ENCODE assay signal across 22 cellular contexts in the genomic region with DNA sequence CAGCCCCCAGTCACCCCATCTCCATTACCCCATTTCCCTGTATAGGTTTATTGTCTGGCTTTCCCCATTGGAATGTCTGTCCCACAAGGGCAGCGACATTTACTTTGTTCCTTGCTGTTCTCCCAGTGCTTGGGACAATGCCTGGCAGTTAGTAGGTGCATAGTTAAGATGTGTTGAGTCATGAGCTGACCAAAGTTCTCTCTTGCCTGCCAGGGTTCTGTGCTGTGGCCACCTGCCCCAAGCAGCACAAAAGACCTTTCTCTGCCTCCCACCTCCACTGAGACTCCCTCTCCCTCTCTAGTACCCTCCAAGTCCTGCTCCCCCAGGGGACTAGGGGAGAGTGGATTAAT. TPM values are rescaled to one million over a fixed set of nuclear protein-coding genes. Genes with fewer than 3 reads are reported as not detected.
A peak's percentile ranks its signal among the peaks of the same experiment; 100 is the strongest.
DNase-seq lines count a peak whose midpoint lies in the region; ATAC-seq and TF ChIP-seq lines count a peak whose summit lies in the region.
"Had no signal": no experiment of that assay in that cellular context is flagged by ENCODE, and none has a peak within 500 bp of the region (broad histone marks: within the 10 kb centered on the region; RNA-seq: fewer than 3 reads in every experiment).

No MANE protein-coding gene starts in this region.

- no TSS peak for BruUV-seq in IMR-90 (replicated peaks; lab: Mats Ljungman, UMichigan)

- peaks cover 7% of the 10 kb centered on the region for H3K4me1 ChIP-seq in IMR-90 (ENCODE audit: control insufficient read depth, insufficient read depth, low read length)
- H3K4me1 ChIP-seq in mucosa of descending colon (ENCODE audit: low read depth): no peaks in the 10 kb centered on the region

- DNase-seq in AG10803 (ENCODE audit: low read depth) (peak; percentile 58), IMR-90 (peak; percentile 40), astrocyte of the spinal cord (ENCODE audit: low read depth, low spot score) (peak; percentile 49), mucosa of descending colon (no peak), RKO (ENCODE audit: low spot score) (no peak), NCI-H2081 treated with DMSO at 0.1 percent for 48 hours (lab: John Stamatoyannopoulos, UW) (no peak), A172 (ENCODE audit: low spot score) (no peak), NCI-H187 (lab: John Stamatoyannopoulos, UW) (no peak)
- DNase-seq: activated naive CD8-positive, alpha-beta T cell treated with anti-CD3 and anti-CD28 coated beads for 36 hours; activated T-cell treated with anti-CD3 and anti-CD28 coated beads, Interleukin-2, amount 50 U/mL, for 72 hours; CD8-positive, alpha-beta memory T cell; NCI-H1092; PC-9; SK-N-SH; stimulated activated CD4-positive, alpha-beta T cell treated with anti-CD3 and anti-CD28 coated beads, Interleukin-2, amount 100 ng/mL, for 48 hours; substantia nigra had no signal

- CTCF ChIA-PET in IMR-90 (lab: Yijun Ruan, JAX): interaction anchor here (1.3 to 1.6 kb wide), 2 partner anchors 44 to 52 kb away, joined by 3 to 6 read pairs; no protein-coding TSS in a partner anchor

- no peak overlapping the region for H3K4me2 ChIP-seq in IMR-90 (ENCODE audit: low read depth, low read length)
- H3K4me2 ChIP-seq: PC-9, SK-N-SH had no signal

- H3K27me3 ChIP-seq in IMR-90 (ENCODE audit: control insufficient read depth, insufficient read depth, low read length): no peaks in the 10 kb centered on the region

- no peak overlapping the region for H3K9ac ChIP-seq in IMR-90 (ENCODE audit: low read depth, low read length)
- H3K9ac ChIP-seq: SK-N-SH had no signal

- H4K91ac ChIP-seq in IMR-90 (ENCODE audit: insufficient read depth, low read depth, low read length): peak overlapping the region; percentile 31; the same call in 1 of the 2 replicates

- TF ChIP-seq RAD21 in IMR-90 (IDR thresholded peaks at IDR 0.05; ENCODE audit: low read length): no peak

- no peak overlapping the region for H2AFZ ChIP-seq in IMR-90 (replicated peaks; ENCODE audit: low read length, poor library complexity)
- H2AFZ ChIP-seq: PC-9 had no signal

- H3K9me1 ChIP-seq in IMR-90 (ENCODE audit: insufficient read depth, low read length): peaks cover 15% of the 10 kb centered on the region; the same call in 1 of the 2 replicates

- H3K36me3 ChIP-seq in IMR-90 (ENCODE audit: control insufficient read depth, insufficient read depth, low read length) (no peaks in the 10 kb centered on the region), mucosa of descending colon (ENCODE audit: low read depth) (no peaks in the 10 kb centered on the region)
- H3K36me3 ChIP-seq: cardiac muscle cell had no signal

- dilution Hi-C loops in IMR-90 (cut with HindIII; ENCODE audit: low sequenced_read_pairs, unreplicated experiment): no loop called here

- no peak overlapping the region for H3K14ac ChIP-seq in IMR-90 (replicated peaks; ENCODE audit: low read depth, low read length)

- no peak overlapping the region for H3K56ac ChIP-seq in IMR-90 (ENCODE audit: extremely low read depth, insufficient read depth, low read length)

- H3K9me3 ChIP-seq in IMR-90 (ENCODE audit: control insufficient read depth, insufficient read depth, low read length) (no peaks in the 10 kb centered on the region), mucosa of descending colon (no peaks in the 10 kb centered on the region)
- H3K9me3 ChIP-seq: SK-N-SH had no signal

- H2BK20ac ChIP-seq in IMR-90 (ENCODE audit: low read depth, low read length): peak overlapping the region; percentile 73; the same call in 1 of the 2 replicates

- H2BK5ac ChIP-seq in IMR-90 (ENCODE audit: low read depth, low read length, poor library complexity, severe bottlenecking): no peak overlapping the region

- H2AK5ac ChIP-seq in IMR-90 (ENCODE audit: low read depth, low read length): peak overlapping the region; percentile 2; the same call in 1 of the 2 replicates

- intact Hi-C loops in IMR-90 (cut with micrococcal nuclease): no loop called here
- intact Hi-C loops in mucosa of descending colon (cut with DNase I, micrococcal nuclease): no loop called here

- TF ChIP-seq POLR2A in IMR-90 (IDR thresholded peaks at IDR 0.05; ENCODE audit: low read depth, low read length): no peak

- no peak for ATAC-seq in IMR-90 (ENCODE audit: low read depth)
- peak; percentile 65 for ATAC-seq in mucosa of descending colon
- ATAC-seq: activated T-cell treated with anti-CD3 and anti-CD28 coated beads, Interleukin-2, amount 50 U/mL, for 72 hours; K562 had no signal

- H3K18ac ChIP-seq in IMR-90 (ENCODE audit: low read depth, low read length): no peak overlapping the region

- WGBS in IMR-90 (ENCODE audit: extremely low coverage in 2 of 2, insufficient read length in 1 of 2), 2 experiments: no CpG with 5 or more reads among the region's 1 CpG

- H3K4me3 ChIP-seq in AG10803 (ENCODE audit: low read length) (no peak overlapping the region), IMR-90 (ENCODE audit: insufficient read depth, low read depth, low read length) (no peak overlapping the region), astrocyte of the spinal cord (ENCODE audit: low read depth, low read length) (no peak overlapping the region), mucosa of descending colon (no peak overlapping the region)
- H3K4me3 ChIP-seq: cardiac muscle cell, K562, PC-9 had no signal

- no peak overlapping the region for H2BK15ac ChIP-seq in IMR-90 (ENCODE audit: low read depth, low read length)

- no peak overlapping the region; a peak in 1 of 4 replicates for H4K8ac ChIP-seq in IMR-90 (ENCODE audit: low read depth in 2 of 2, low read length in 2 of 2)

- no peak for TF ChIP-seq CTCF in AG10803 (conservative IDR thresholded peaks at IDR 0.05; ENCODE audit: low read length)
- TF ChIP-seq CTCF in IMR-90 (conservative IDR thresholded peaks at IDR 0.05; ENCODE audit: low read depth, low read length): no peak
- no peak for TF ChIP-seq CTCF in astrocyte of the spinal cord (IDR thresholded peaks at IDR 0.05; ENCODE audit: low read depth, low read length)
- no peak for TF ChIP-seq CTCF in mucosa of descending colon (IDR thresholded peaks at IDR 0.05)

- no peak overlapping the region for H3K27ac ChIP-seq in IMR-90 (ENCODE audit: insufficient read depth, low read length)
- H3K27ac ChIP-seq: cardiac muscle cell, epithelial cell of prostate, HL-60, PC-9 had no signal

- no peak overlapping the region for H2AK9ac ChIP-seq in IMR-90 (replicated peaks; ENCODE audit: low read depth, low read length, poor library complexity)

- no peak overlapping the region; the same call in 1 of the 2 replicates for H3K4ac ChIP-seq in IMR-90 (ENCODE audit: low read depth, low read length)

- no peak overlapping the region for H4K5ac ChIP-seq in IMR-90 (ENCODE audit: low read depth, low read length)

- peak overlapping the region; percentile 2; the same call in 1 of the 2 replicates for H2BK120ac ChIP-seq in IMR-90 (ENCODE audit: low read depth, low read length)

- POLR2A ChIA-PET in IMR-90 (lab: Charles Lee; ENCODE audit: unreplicated experiment): no interaction called here

- no peak overlapping the region for H3K23ac ChIP-seq in IMR-90 (ENCODE audit: low read depth, low read length)

- H4K20me1 ChIP-seq in IMR-90 (ENCODE audit: insufficient read depth, low read length): no peaks in the 10 kb centered on the region

- peaks cover 0 to under 1% of the 10 kb centered on the region in 2 experiments; a peak in 1 of 4 replicates for H3K79me1 ChIP-seq in IMR-90 (ENCODE audit: low read depth in 1 of 2, low read length in 2 of 2)

- in situ Hi-C loops in IMR-90 (cut with MboI; ENCODE audit: low sequenced_read_pairs) (no loop called here), astrocyte of the spinal cord (cut with HindIII; ENCODE audit: low sequenced_read_pairs) (no loop called here)

TF ChIP-seq in IMR-90, 13 proteins besides CTCF, POLR2A, EP300 and RAD21 (continues in another document):
- TF ChIP-seq RCOR1 (IDR thresholded peaks at IDR 0.05; ENCODE audit: insufficient replicate concordance, low read length): no peak
- no peak for TF ChIP-seq MXI1 (IDR thresholded peaks at IDR 0.05; ENCODE audit: borderline replicate concordance, low read depth, low read length)
- no peak for TF ChIP-seq NFE2L2 (IDR thresholded peaks at IDR 0.05; ENCODE audit: low read depth, low read length)
- no peak for TF ChIP-seq SMC3 (IDR thresholded peaks at IDR 0.05; ENCODE audit: low read depth, low read length)
- TF ChIP-seq RFX5 (IDR thresholded peaks at IDR 0.05; ENCODE audit: low read depth, low read length): no peak
- no peak for TF ChIP-seq MAZ (IDR thresholded peaks at IDR 0.05; ENCODE audit: borderline replicate concordance, low read depth, low read length)
- TF ChIP-seq, protein P1, sequence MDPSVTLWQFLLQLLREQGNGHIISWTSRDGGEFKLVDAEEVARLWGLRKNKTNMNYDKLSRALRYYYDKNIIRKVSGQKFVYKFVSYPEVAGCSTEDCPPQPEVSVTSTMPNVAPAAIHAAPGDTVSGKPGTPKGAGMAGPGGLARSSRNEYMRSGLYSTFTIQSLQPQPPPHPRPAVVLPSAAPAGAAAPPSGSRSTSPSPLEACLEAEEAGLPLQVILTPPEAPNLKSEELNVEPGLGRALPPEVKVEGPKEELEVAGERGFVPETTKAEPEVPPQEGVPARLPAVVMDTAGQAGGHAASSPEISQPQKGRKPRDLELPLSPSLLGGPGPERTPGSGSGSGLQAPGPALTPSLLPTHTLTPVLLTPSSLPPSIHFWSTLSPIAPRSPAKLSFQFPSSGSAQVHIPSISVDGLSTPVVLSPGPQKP (IDR thresholded peaks at IDR 0.05; ENCODE audit: borderline replicate concordance, low read depth, low read length): no peak
- TF ChIP-seq MAFK (IDR thresholded peaks at IDR 0.05; ENCODE audit: low read depth, low read length): no peak
- TF ChIP-seq, protein P2, sequence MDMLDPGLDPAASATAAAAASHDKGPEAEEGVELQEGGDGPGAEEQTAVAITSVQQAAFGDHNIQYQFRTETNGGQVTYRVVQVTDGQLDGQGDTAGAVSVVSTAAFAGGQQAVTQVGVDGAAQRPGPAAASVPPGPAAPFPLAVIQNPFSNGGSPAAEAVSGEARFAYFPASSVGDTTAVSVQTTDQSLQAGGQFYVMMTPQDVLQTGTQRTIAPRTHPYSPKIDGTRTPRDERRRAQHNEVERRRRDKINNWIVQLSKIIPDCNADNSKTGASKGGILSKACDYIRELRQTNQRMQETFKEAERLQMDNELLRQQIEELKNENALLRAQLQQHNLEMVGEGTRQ (IDR thresholded peaks at IDR 0.05; ENCODE audit: low read depth, low read length): no peak

RNA-seq across cellular contexts. Expression of a gene that starts 40.0 kb away (rescaled TPM):
- 6.9 and 7.3 TPM in 2 replicates for total RNA-seq in IMR-90 (2012; rRNA removed)
- 8.4 and 8.6 TPM in 2 replicates for polyA plus RNA-seq in IMR-90 (2012; rRNA removed)
- 7.3 and 8.9 TPM in 2 replicates for polyA plus RNA-seq in IMR-90 (2012; cell fraction: cytosol; rRNA removed)
- 11.4 and 14.8 TPM in 2 replicates for polyA plus RNA-seq in IMR-90 (2012; cell fraction: nucleus; rRNA removed; ENCODE audit: low replicate concordance)
- total RNA-seq in mucosa of descending colon: 10 to 100 TPM; 27.9 to 42.8 (median 31.9) TPM
- 4.0 and 12.6 TPM in 2 replicates for total RNA-seq in A172 (2014; rRNA removed; shearing (Covaris generic))

RNA-seq across cellular contexts. Expression of a gene that starts 55.4 kb away (rescaled TPM):
- total RNA-seq in IMR-90 (2012; rRNA removed): not detected in 2 replicates
- polyA plus RNA-seq in IMR-90 (2012; rRNA removed): not detected in 2 replicates
- polyA plus RNA-seq in IMR-90 (2012; cell fraction: cytosol; rRNA removed): not detected in 2 replicates
- not detected in 2 replicates for polyA plus RNA-seq in IMR-90 (2012; cell fraction: nucleus; rRNA removed; ENCODE audit: low replicate concordance)
- total RNA-seq in mucosa of descending colon: 10 to 100 TPM; 15.1 to 42.6 (median 41.0) TPM
- not detected in 2 replicates for total RNA-seq in A172 (2014; rRNA removed; shearing (Covaris generic))
- total RNA-seq: activated naive CD8-positive, alpha-beta T cell treated with anti-CD3 and anti-CD28 coated beads for 36 hours; activated T-cell treated with anti-CD3 and anti-CD28 coated beads, Interleukin-2, amount 50 U/mL, for 72 hours; cardiac muscle cell; CD8-positive, alpha-beta memory T cell; dermis microvascular lymphatic vessel endothelial cell; K562; osteocyte; PC-9 had no signal
- polyA plus RNA-seq: cardiac muscle cell; CD8-positive, alpha-beta memory T cell; K562; SK-N-SH had no signal

Comparison
In these comparisons a context has a peak if more than half of its experiments do, and no peak if none do; other contexts are left out.
1. DNase-seq: peak in AG10803 (single experiment), IMR-90 (single experiment) and astrocyte of the spinal cord (single experiment); none in mucosa of descending colon (0 of 3), RKO (single experiment), NCI-H2081 treated with DMSO at 0.1 percent for 48 hours (single experiment), A172 (single experiment) and NCI-H187 (0 of 2).
2. RNA of a gene that starts 55.4 kb away (total RNA-seq): 15.1 to 42.6 TPM in mucosa of descending colon; not detected in IMR-90 and not detected in A172; every median in the first group is over 10 times any median in the second.